In genomic region chr4:70133473-70133872, GRCh38 we compare ENCODE assay signal across 23 cellular contexts. TPM values are rescaled to one million over a fixed set of nuclear protein-coding genes. Genes with fewer than 3 reads are reported as not detected.
DNase-seq lines count a peak whose midpoint lies in the region; ATAC-seq, FAIRE-seq and TF ChIP-seq lines count a peak whose summit lies in the region.
"Had no signal": no experiment of that assay in that cellular context is flagged by ENCODE, and none has a peak within 500 bp of the region (broad histone marks: within the 10 kb centered on the region; RNA-seq: fewer than 3 reads in every experiment).

No MANE protein-coding gene starts in this region.

- H3K27me3 ChIP-seq in GM23338 (ENCODE audit: insufficient read depth), result no peaks in the 10 kb centered on the region
- no peaks in the 10 kb centered on the region for H3K27me3 ChIP-seq in H1 (replicated peaks in 1 of 4; ENCODE audit: control insufficient read depth in 3 of 4, extremely low read depth in 1 of 4, insufficient read depth in 3 of 4, low read length in 3 of 4)
- no peaks in the 10 kb centered on the region for H3K27me3 ChIP-seq in psoas muscle (ENCODE audit: insufficient read depth in 3 of 3, low read length in 2 of 3)

- no peaks in the 10 kb centered on the region for H3K27me3 Mint-ChIP-seq in GM23338 (ENCODE audit: insufficient read depth, low read depth, poor library complexity)
- H3K27me3 Mint-ChIP-seq in mesothelial cell of epicardium (ENCODE audit: low read depth), result no peaks in the 10 kb centered on the region
- no peaks in the 10 kb centered on the region for H3K27me3 Mint-ChIP-seq in type B pancreatic cell
- H3K27me3 Mint-ChIP-seq: CD4-positive, alpha-beta T cell had no signal

- H2BK15ac ChIP-seq in H1 (ENCODE audit: low read length), result no peak overlapping the region

- TF ChIP-seq POLR2A in H1 (IDR thresholded peaks at IDR 0.05; ENCODE audit: control extremely low read depth in 1 of 2, low read depth in 2 of 2, low read length in 2 of 2), result no peak

- H3K4me1 Mint-ChIP-seq in GM23338 (no peaks in the 10 kb centered on the region), mesothelial cell of epicardium (peaks cover 2% of the 10 kb centered on the region), type B pancreatic cell (ENCODE audit: unreplicated experiment) (no peaks in the 10 kb centered on the region)

- H3K4me1 ChIP-seq in GM23338 (ENCODE audit: insufficient read depth) (no peaks in the 10 kb centered on the region), H1 (replicated peaks in 1 of 4; ENCODE audit: control insufficient read depth in 3 of 4, insufficient read depth in 4 of 4, low read length in 3 of 4) (peaks cover 0 to 3% (median 0%) of the 10 kb centered on the region in 4 experiments; a peak in 1 of 7 replicates), psoas muscle (no peaks in the 10 kb centered on the region)

- H4K8ac ChIP-seq in H1 (ENCODE audit: extremely low read depth, insufficient read depth, low read length), result no peak overlapping the region; the same call in 1 of the 2 replicates

- H3K79me2 ChIP-seq in GM23338 (replicated peaks; ENCODE audit: insufficient read depth), result no peaks in the 10 kb centered on the region
- H3K79me2 ChIP-seq in H1 (ENCODE audit: control insufficient read depth in 1 of 2, insufficient read depth in 2 of 2, low read length in 2 of 2), result no peaks in the 10 kb centered on the region

- H3K4me2 ChIP-seq in GM23338 (no peak overlapping the region), H1 (ENCODE audit: insufficient read depth in 1 of 2, low read depth in 2 of 2, low read length in 2 of 2) (no peak overlapping the region)

- DNase-seq in GM23338 (ENCODE audit: low spot score), result peak; percentile 8
- DNase-seq in H1 (ENCODE audit: low read depth in 1 of 2, low spot score in 2 of 2), result no peak
- no peak for DNase-seq in mesothelial cell of epicardium (ENCODE audit: low spot score in 2 of 2, unreplicated experiment in 2 of 2)
- no peak for DNase-seq in type B pancreatic cell (ENCODE audit: extremely low spot score, unreplicated experiment)
- no peak for DNase-seq in psoas muscle
- DNase-seq: ACHN; CD4-positive, alpha-beta T cell; DMS53; DND-41; GM23248; H7; HFFc6; KG1 had no signal

- no peak overlapping the region for H2BK5ac ChIP-seq in H1 (ENCODE audit: low read depth, low read length)

- no peak for TF ChIP-seq EP300 in H1 (IDR thresholded peaks at IDR 0.05; ENCODE audit: borderline replicate concordance in 1 of 2, low read depth in 2 of 2, low read length in 2 of 2)

- H3K9ac ChIP-seq in H1 (replicated peaks in 1 of 4; ENCODE audit: extremely low read depth in 1 of 4, low read depth in 3 of 4, low read length in 3 of 4), result no peak overlapping the region
- H3K9ac ChIP-seq: GM23248 had no signal

- H3K56ac ChIP-seq in H1 (replicated peaks; ENCODE audit: insufficient read length, low read depth, low read length), result no peak overlapping the region

- no peaks in the 10 kb centered on the region for H3K23me2 ChIP-seq in H1 (ENCODE audit: low read depth, low read length)

- H3K27ac Mint-ChIP-seq in GM23338 (no peak overlapping the region), mesothelial cell of epicardium (peak overlapping the region; percentile 64), type B pancreatic cell (no peak overlapping the region)
- H3K27ac Mint-ChIP-seq: CD4-positive, alpha-beta T cell; HFFc6 had no signal

- H3K9me2 ChIP-seq in GM23338 (ENCODE audit: insufficient read depth), result no peaks in the 10 kb centered on the region

- H3K36me3 Mint-ChIP-seq in GM23338 (ENCODE audit: low read depth) (no peaks in the 10 kb centered on the region), mesothelial cell of epicardium (no peaks in the 10 kb centered on the region), type B pancreatic cell (no peaks in the 10 kb centered on the region)

- no peaks in the 10 kb centered on the region for H3K9me3 Mint-ChIP-seq in GM23338
- no peaks in the 10 kb centered on the region for H3K9me3 Mint-ChIP-seq in mesothelial cell of epicardium
- H3K9me3 Mint-ChIP-seq in type B pancreatic cell, result no peaks in the 10 kb centered on the region
- H3K9me3 Mint-ChIP-seq: CD4-positive, alpha-beta T cell had no signal

- POLR2A ChIA-PET in H1 (lab: Charles Lee; ENCODE audit: partially characterized antibody), result no interaction called here

- WGBS in H1 (ENCODE audit: extremely low coverage in 1 of 2, insufficient coverage in 1 of 2, insufficient read length in 1 of 2, insufficient replicate concordance in 2 of 2, low coverage in 1 of 2, low lambda C conversion rate in 2 of 2, missing lambda C conversion rate in 1 of 2), 2 experiments, result 89% methylated on average over 15 of the region's 15 CpGs; no CpG with 5 or more reads in 1 of the 2 experiments
- WGBS in psoas muscle, 3 donors, result 66 to 69% (median 69%) methylated on average over 15 of the region's 15 CpGs

- no peak overlapping the region for H2BK120ac ChIP-seq in H1 (replicated peaks; ENCODE audit: low read depth, low read length)

- FAIRE-seq in H1 (lab: Jason Lieb, UNC), result no peak
- FAIRE-seq: A204.1, G401.6, GM12891, GM19239 had no signal

- H3F3A ChIP-seq in GM23338 (replicated peaks; ENCODE audit: low read depth), result no peaks in the 10 kb centered on the region

- no peak overlapping the region for H2BK12ac ChIP-seq in H1 (ENCODE audit: low read depth, low read length)

- H3K27ac ChIP-seq in GM23338 (ENCODE audit: low read depth) (no peak overlapping the region), H1 (ENCODE audit: low read depth, low read length) (no peak overlapping the region), psoas muscle (no peak overlapping the region)
- H3K27ac ChIP-seq: C4-2B, GM23248 had no signal

- no peak overlapping the region for H3K14ac ChIP-seq in H1 (ENCODE audit: insufficient read length)

- intact Hi-C loops in psoas muscle (cut with DNase I), result no loop called here

- H2AFZ ChIP-seq in GM23338 (no peak overlapping the region), H1 (ENCODE audit: low read length) (0 out of 2 replicates have a peak overlapping the region, but pooled peaks have one; percentile 38)
- H2AFZ ChIP-seq: GM23248 had no signal

- ATAC-seq in GM23338, result peak; percentile 65
- no peak for ATAC-seq in GM19351 (IDR thresholded peaks at IDR 0.05; ENCODE audit: unreplicated experiment)
- ATAC-seq in psoas muscle, result no peak
- no peak for ATAC-seq in HG02588 (IDR thresholded peaks at IDR 0.05; ENCODE audit: unreplicated experiment)
- ATAC-seq: HCT116 had no signal

- no peak overlapping the region for H4K5ac ChIP-seq in H1 (ENCODE audit: insufficient read length, low read depth, low read length)

- no peaks in the 10 kb centered on the region for H3K79me1 ChIP-seq in H1 (ENCODE audit: low read depth, low read length)

- H4K20me1 ChIP-seq in GM23338 (replicated peaks; ENCODE audit: insufficient read depth), result no peaks in the 10 kb centered on the region
- no peaks in the 10 kb centered on the region for H4K20me1 ChIP-seq in H1 (replicated peaks in 1 of 2; ENCODE audit: control insufficient read depth in 1 of 2, insufficient read depth in 2 of 2, low read length in 2 of 2)

- no peak overlapping the region for H2AK5ac ChIP-seq in H1 (ENCODE audit: low read depth, low read length)

- no peak overlapping the region for H3K23ac ChIP-seq in H1 (ENCODE audit: insufficient read length)

- no peak overlapping the region for H4K91ac ChIP-seq in H1 (replicated peaks; ENCODE audit: insufficient read length, low read length)

- H2BK20ac ChIP-seq in H1 (ENCODE audit: low read length), result no peak overlapping the region

- CTCF ChIA-PET in H1 (lab: Charles Lee; ENCODE audit: partially characterized antibody), result no interaction called here

- H3K36me3 ChIP-seq in GM23338 (ENCODE audit: insufficient read depth) (no peaks in the 10 kb centered on the region), H1 (ENCODE audit: control insufficient read depth in 2 of 4, insufficient read depth in 4 of 4, low read length in 3 of 4) (no peaks in the 10 kb centered on the region), psoas muscle (ENCODE audit: insufficient read depth in 1 of 2, low read depth in 1 of 2) (no peaks in the 10 kb centered on the region)

- H3K4me3 ChIP-seq in GM23338 (no peak overlapping the region), H1 (ENCODE audit: extremely low read depth in 1 of 4, insufficient read depth in 2 of 4, low read depth in 3 of 4, low read length in 4 of 4) (no peak overlapping the region), psoas muscle (no peak overlapping the region)
- H3K4me3 ChIP-seq: GM23248 had no signal

- TF ChIP-seq CTCF in GM23338 (conservative IDR thresholded peaks at IDR 0.05; ENCODE audit: low read depth in 2 of 2) (no peak), H1 (IDR thresholded peaks at IDR 0.05; ENCODE audit: control extremely low read depth in 1 of 3, insufficient read depth in 1 of 3, low read depth in 1 of 3, low read length in 3 of 3) (no peak), mesothelial cell of epicardium (IDR thresholded peaks at IDR 0.05; ENCODE audit: unreplicated experiment) (no peak), type B pancreatic cell (conservative IDR thresholded peaks at IDR 0.05) (no peak), psoas muscle (IDR thresholded peaks at IDR 0.05) (no peak)

- no peak for TF ChIP-seq RAD21 in H1 (IDR thresholded peaks at IDR 0.05 in 1 of 2, conservative IDR thresholded peaks at IDR 0.05 in 1 of 2; ENCODE audit: low read depth in 2 of 2, low read length in 2 of 2)

- H3K4me3 Mint-ChIP-seq in GM23338 (no peak overlapping the region), mesothelial cell of epicardium (no peak overlapping the region), type B pancreatic cell (no peak overlapping the region)
- H3K4me3 Mint-ChIP-seq: CD4-positive, alpha-beta T cell; HFFc6 had no signal

- H3K9me3 ChIP-seq in H1 (ENCODE audit: insufficient read depth in 2 of 2, low read depth in 1 of 2, low read length in 1 of 2), result no peaks in the 10 kb centered on the region
- H3K9me3 ChIP-seq in psoas muscle, result no peaks in the 10 kb centered on the region

- no peak overlapping the region for H3K4ac ChIP-seq in H1 (replicated peaks; ENCODE audit: insufficient read length, low read depth, low read length)

- H3K18ac ChIP-seq in H1 (ENCODE audit: extremely low read depth, low read length), result no peak overlapping the region

RNA-seq across cellular contexts. Expression of gene PRR27, which starts 20.6 kb away (rescaled TPM):
- total RNA-seq in GM23338 (2014; rRNA removed; shearing (Covaris generic)), result not detected in 2 replicates
- polyA plus RNA-seq in GM23338 (2016; fragmentation: Nextera tagmentation; extraction: Ambion mirVana) (not detected in 2 replicates), H1 (2011; rRNA removed) (not detected in 2 replicates), psoas muscle (not detected)
- not detected in 2 replicates for total RNA-seq in H1 (2021; fragmentation: NEBNext Ultra II Directional; extraction: Animal tissue kit (Norgen Biotek cat#: 25700))
- not detected for polyA plus RNA-seq in H1 (2011; cell fraction: cytosol; rRNA removed)
- not detected for polyA plus RNA-seq in H1 (2011; cell fraction: nucleus; rRNA removed)
- polyA plus RNA-seq in H1 (2012, experiment 1 of 2), result not detected in 4 replicates
- polyA plus RNA-seq in H1 (2012, experiment 2 of 2), result not detected
- not detected for polyA plus RNA-seq in H1 (2013, experiment 1 of 2)
- polyA plus RNA-seq in H1 (2013, experiment 2 of 2), result not detected
- not detected in 2 replicates for polyA minus RNA-seq in H1 (2011; rRNA and poly(A)+ RNA removed)
- polyA minus RNA-seq in H1 (2011; cell fraction: cytosol; rRNA and poly(A)+ RNA removed), result not detected
- polyA minus RNA-seq in H1 (2011; cell fraction: nucleus; rRNA and poly(A)+ RNA removed), result not detected
- total RNA-seq in mesothelial cell of epicardium (not detected in 3 replicates), type B pancreatic cell (ENCODE audit: low replicate concordance) (0.17 TPM in 1 of 2 replicates, not detected in the other), psoas muscle (not detected)
- total RNA-seq: CD4-positive, alpha-beta T cell; GM23248; H7; HFFc6; HT-29 had no signal
- polyA plus RNA-seq: BJ, GM23248 had no signal
